Comparison of ENCODE assay signal across 1 cellular context in the genomic region with DNA sequence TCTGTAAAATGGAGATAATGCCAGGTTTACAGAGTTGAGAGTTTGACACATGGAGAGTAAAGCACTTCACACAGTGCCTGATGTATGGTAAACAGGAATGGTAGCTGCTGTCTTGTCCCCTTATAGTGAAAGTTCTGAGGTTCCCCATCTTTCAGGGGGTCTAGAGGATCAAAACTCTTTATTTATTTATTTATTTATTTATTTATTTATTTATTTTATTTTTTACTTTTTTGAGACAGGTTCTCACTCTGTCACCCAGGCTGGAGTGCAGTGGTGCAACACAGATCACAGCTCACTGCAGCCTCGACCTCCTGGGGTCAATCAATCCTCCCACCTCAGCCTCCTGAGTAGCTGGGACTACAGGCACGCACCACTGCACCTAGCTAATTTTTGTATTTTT.
TF ChIP-seq lines count a peak whose summit lies in the region.

No MANE protein-coding gene starts in this region.

TF ChIP-seq in HEK293, 187 proteins besides CTCF, POLR2A, EP300 and RAD21 (continued from another document):
- TF ChIP-seq, protein P1, sequence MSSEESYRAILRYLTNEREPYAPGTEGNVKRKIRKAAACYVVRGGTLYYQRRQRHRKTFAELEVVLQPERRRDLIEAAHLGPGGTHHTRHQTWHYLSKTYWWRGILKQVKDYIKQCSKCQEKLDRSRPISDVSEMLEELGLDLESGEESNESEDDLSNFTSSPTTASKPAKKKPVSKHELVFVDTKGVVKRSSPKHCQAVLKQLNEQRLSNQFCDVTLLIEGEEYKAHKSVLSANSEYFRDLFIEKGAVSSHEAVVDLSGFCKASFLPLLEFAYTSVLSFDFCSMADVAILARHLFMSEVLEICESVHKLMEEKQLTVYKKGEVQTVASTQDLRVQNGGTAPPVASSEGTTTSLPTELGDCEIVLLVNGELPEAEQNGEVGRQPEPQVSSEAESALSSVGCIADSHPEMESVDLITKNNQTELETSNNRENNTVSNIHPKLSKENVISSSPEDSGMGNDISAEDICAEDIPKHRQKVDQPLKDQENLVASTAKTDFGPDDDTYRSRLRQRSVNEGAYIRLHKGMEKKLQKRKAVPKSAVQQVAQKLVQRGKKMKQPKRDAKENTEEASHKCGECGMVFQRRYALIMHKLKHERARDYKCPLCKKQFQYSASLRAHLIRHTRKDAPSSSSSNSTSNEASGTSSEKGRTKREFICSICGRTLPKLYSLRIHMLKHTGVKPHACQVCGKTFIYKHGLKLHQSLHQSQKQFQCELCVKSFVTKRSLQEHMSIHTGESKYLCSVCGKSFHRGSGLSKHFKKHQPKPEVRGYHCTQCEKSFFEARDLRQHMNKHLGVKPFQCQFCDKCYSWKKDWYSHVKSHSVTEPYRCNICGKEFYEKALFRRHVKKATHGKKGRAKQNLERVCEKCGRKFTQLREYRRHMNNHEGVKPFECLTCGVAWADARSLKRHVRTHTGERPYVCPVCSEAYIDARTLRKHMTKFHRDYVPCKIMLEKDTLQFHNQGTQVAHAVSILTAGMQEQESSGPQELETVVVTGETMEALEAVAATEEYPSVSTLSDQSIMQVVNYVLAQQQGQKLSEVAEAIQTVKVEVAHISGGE (tag by site-specific recombination; conservative IDR thresholded peaks at IDR 0.05; ENCODE audit: low read depth) = peak; percentile 63
- TF ChIP-seq ZNF664 (tag by site-specific recombination; IDR thresholded peaks at IDR 0.05) = 0 out of 2 replicates have a peak, but pooled peaks have one; percentile 31
- 0 out of 2 replicates have a peak, but pooled peaks have one; percentile 42 for TF ChIP-seq ZNF560 (tag by site-specific recombination; IDR thresholded peaks at IDR 0.05; ENCODE audit: borderline replicate concordance)
